ENCODE assay signal across 15 cellular contexts in the genomic region with DNA sequence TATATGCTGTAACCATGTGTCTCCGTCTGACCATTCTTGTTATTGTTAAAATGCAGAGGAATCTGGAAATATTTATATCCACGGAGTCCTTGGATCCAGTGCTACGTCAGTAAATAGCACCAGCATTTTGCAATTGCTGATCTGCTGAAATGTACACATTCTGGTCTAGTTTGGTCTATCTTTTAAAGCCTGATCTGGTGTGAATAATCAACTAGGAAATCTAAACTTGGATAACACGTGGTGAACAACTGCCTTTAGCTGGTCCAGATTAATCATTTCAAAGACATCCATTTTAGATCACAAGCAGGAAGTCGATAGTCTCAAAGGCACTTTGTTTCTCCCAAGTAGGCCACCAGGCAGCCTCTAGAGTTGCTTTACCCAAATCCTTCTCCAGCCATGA. TPM values are rescaled to one million over a fixed set of nuclear protein-coding genes. Genes with fewer than 3 reads are reported as not detected.
DNase-seq lines count a peak whose midpoint lies in the region; ATAC-seq, FAIRE-seq and TF ChIP-seq lines count a peak whose summit lies in the region.
"Had no signal": no experiment of that assay in that cellular context is flagged by ENCODE, and none has a peak within 500 bp of the region (broad histone marks: within the 10 kb centered on the region; RNA-seq: fewer than 3 reads in every experiment).

No MANE protein-coding gene starts in this region.

- intact Hi-C loops in K562 (cut with micrococcal nuclease), result no loop called here
- intact Hi-C loops in sigmoid colon (cut with DNase I), result no loop called here

- no TSS peak for BruUV-seq in K562 (replicated peaks; lab: Mats Ljungman, UMichigan)

- no peak for TF ChIP-seq RAD21 in K562 (CRISPR knock-in tag; conservative IDR thresholded peaks at IDR 0.05 in 1 of 2, IDR thresholded peaks at IDR 0.05 in 1 of 2)

- peak; percentile 20 for DNase-seq in AG08395 (ENCODE audit: low spot score)
- no peak for DNase-seq in K562 (ENCODE audit: extremely low read depth in 1 of 4, low spot score in 3 of 4)
- no peak for DNase-seq in sigmoid colon
- DNase-seq in osteocyte (ENCODE audit: extremely low spot score, unreplicated experiment), result no peak
- DNase-seq in central memory CD4-positive, alpha-beta T cell, result no peak
- DNase-seq in small intestine, result no peak
- no peak for DNase-seq in HK-2 (ENCODE audit: unreplicated experiment)
- DNase-seq: GM23248, NCI-H146, NCI-H345, SHP77 treated with DMSO at 0.1 percent for 48 hours had no signal

- H3K4me3 Mint-ChIP-seq in osteocyte (ENCODE audit: unreplicated experiment), result no peak overlapping the region

- no peaks in the 10 kb centered on the region for H3K4me1 Mint-ChIP-seq in osteocyte (ENCODE audit: unreplicated experiment)

- no peaks in the 10 kb centered on the region for H4K20me1 ChIP-seq in K562 (replicated peaks; ENCODE audit: control insufficient read depth, insufficient read depth, low read length)
- H4K20me1 ChIP-seq: BLaER1 treated with 17β-estradiol and CSF1 and Interleukin-3, amounts not matched to agents 10 nM and 100 nM had no signal

- TF ChIP-seq CTCF in K562 (IDR thresholded peaks at IDR 0.05 in 2 of 3, conservative IDR thresholded peaks at IDR 0.05 in 1 of 3; ENCODE audit: insufficient read depth in 2 of 3, low read depth in 1 of 3, low read length in 3 of 3) (no peak), gastroesophageal sphincter (IDR thresholded peaks at IDR 0.05) (no peak), sigmoid colon (IDR thresholded peaks at IDR 0.05) (no peak), osteocyte (IDR thresholded peaks at IDR 0.05) (no peak)

- no peak for ATAC-seq in K562
- ATAC-seq in gastroesophageal sphincter, result no peak

- POLR2A ChIA-PET in K562 (lab: Yijun Ruan, JAX), result no interaction called here

- H3K4me3 ChIP-seq in K562 (no peak overlapping the region), gastroesophageal sphincter (no peak overlapping the region), sigmoid colon (no peak overlapping the region), small intestine (ENCODE audit: low read depth in 1 of 2, low read length in 2 of 2) (no peak overlapping the region)
- H3K4me3 ChIP-seq: BLaER1 treated with 17β-estradiol and CSF1 and Interleukin-3, amounts not matched to agents 10 nM and 100 nM; GM23248 had no signal

- WGBS in K562 (ENCODE audit: insufficient coverage, low coverage, missing lambda C conversion rate), result 0% methylated on average over 5 of the region's 5 CpGs
- WGBS in gastroesophageal sphincter (ENCODE audit: low coverage in 1 of 2), 2 donors, result 64 to 80% methylated on average over 3 to 5 of the region's 5 CpGs
- WGBS in sigmoid colon, 2 donors, result 60 to 67% methylated on average over 5 of the region's 5 CpGs
- 55 to 69% (median 62%) methylated on average over 5 of the region's 5 CpGs for WGBS in small intestine, 3 donors

- no peaks in the 10 kb centered on the region for H3K27me3 Mint-ChIP-seq in osteocyte (ENCODE audit: unreplicated experiment)

- no peaks in the 10 kb centered on the region for H3K9me1 ChIP-seq in K562 (ENCODE audit: control insufficient read depth, insufficient read depth, low read length)

- no peak for TF ChIP-seq EP300 in K562 (IDR thresholded peaks at IDR 0.05; ENCODE audit: low read length)
- TF ChIP-seq EP300 in gastroesophageal sphincter (IDR thresholded peaks at IDR 0.05), result no peak
- no peak for TF ChIP-seq EP300 in sigmoid colon (IDR thresholded peaks at IDR 0.05)

- no peak overlapping the region for H3K4me2 ChIP-seq in K562 (ENCODE audit: insufficient read depth, low read length)
- H3K4me2 ChIP-seq: BLaER1 treated with 17β-estradiol and CSF1 and Interleukin-3, amounts not matched to agents 10 nM and 100 nM had no signal

- no peaks in the 10 kb centered on the region for H3K4me1 ChIP-seq in K562 (replicated peaks in 1 of 2; ENCODE audit: control insufficient read depth in 2 of 2, insufficient read depth in 2 of 2, low read length in 2 of 2)
- peaks cover 0 to 7% (median 0%) of the 10 kb centered on the region in 3 donors for H3K4me1 ChIP-seq in gastroesophageal sphincter
- peaks cover 0 to 34% (median 20%) of the 10 kb centered on the region in 4 donors for H3K4me1 ChIP-seq in sigmoid colon
- H3K4me1 ChIP-seq in small intestine (ENCODE audit: control insufficient read depth in 2 of 2, insufficient read depth in 1 of 2, low read depth in 1 of 2, low read length in 1 of 2), result no peaks in the 10 kb centered on the region
- H3K4me1 ChIP-seq: BLaER1 treated with 17β-estradiol and CSF1 and Interleukin-3, amounts not matched to agents 10 nM and 100 nM had no signal

- H3K36me3 ChIP-seq in K562 (ENCODE audit: control insufficient read depth, insufficient read depth, low read length) (no peaks in the 10 kb centered on the region), gastroesophageal sphincter (no peaks in the 10 kb centered on the region), sigmoid colon (no peaks in the 10 kb centered on the region), small intestine (ENCODE audit: control insufficient read depth in 2 of 2, insufficient read depth in 2 of 2, low read length in 2 of 2) (no peaks in the 10 kb centered on the region)
- H3K36me3 ChIP-seq: BLaER1 treated with 17β-estradiol and CSF1 and Interleukin-3, amounts not matched to agents 10 nM and 100 nM had no signal

- H3K79me2 ChIP-seq in K562 (ENCODE audit: control insufficient read depth, insufficient read depth, low read length), result no peaks in the 10 kb centered on the region

- H3K27me3 ChIP-seq in K562 (ENCODE audit: control insufficient read depth in 2 of 2, insufficient read depth in 2 of 2, low read length in 2 of 2), result peaks cover 16 to 37% of the 10 kb centered on the region in 2 experiments; a peak in 4 of 5 replicates
- no peaks in the 10 kb centered on the region for H3K27me3 ChIP-seq in gastroesophageal sphincter
- H3K27me3 ChIP-seq in sigmoid colon, result no peaks in the 10 kb centered on the region
- H3K27me3 ChIP-seq in small intestine (ENCODE audit: control insufficient read depth in 2 of 2, insufficient read depth in 2 of 2, low read length in 2 of 2), result peaks cover 0 to 4% of the 10 kb centered on the region in 2 donors
- H3K27me3 ChIP-seq: BLaER1 treated with 17β-estradiol and CSF1 and Interleukin-3, amounts not matched to agents 10 nM and 100 nM had no signal

- in situ Hi-C loops in K562 (cut with MboI), result no loop called here

- no peak overlapping the region for H2AFZ ChIP-seq in K562 (ENCODE audit: low read depth, low read length)
- H2AFZ ChIP-seq: GM23248 had no signal

- peak; percentile 23 for FAIRE-seq in K562 (lab: Jason Lieb, UNC)
- FAIRE-seq in small intestine (lab: Jason Lieb, UNC), result no peak
- FAIRE-seq: HTR-8/SVneo had no signal

- H3K27ac Mint-ChIP-seq in osteocyte (ENCODE audit: unreplicated experiment), result no peak overlapping the region

- H3K27ac ChIP-seq in K562 (ENCODE audit: extremely low read depth, low read depth, low read length), result no peak overlapping the region
- peak overlapping the region in 3 of 4 donors; percentile 22 to 60 (median 51) for H3K27ac ChIP-seq in gastroesophageal sphincter
- peak overlapping the region; percentile 27 to 81 (median 72) for H3K27ac ChIP-seq in sigmoid colon
- H3K27ac ChIP-seq in small intestine (ENCODE audit: low read depth in 1 of 2, low read length in 1 of 2), result peak overlapping the region in 1 of 2 donors; percentile 84
- H3K27ac ChIP-seq: 22Rv1; BLaER1 treated with 17β-estradiol and CSF1 and Interleukin-3, amounts not matched to agents 10 nM and 100 nM; GM23248 had no signal

- no peak for TF ChIP-seq POLR2A in K562 (conservative IDR thresholded peaks at IDR 0.05)
- no peak for TF ChIP-seq POLR2A in gastroesophageal sphincter (IDR thresholded peaks at IDR 0.05)
- TF ChIP-seq POLR2A in sigmoid colon (IDR thresholded peaks at IDR 0.05), result no peak

- peaks cover 8% of the 10 kb centered on the region for H3K9me3 Mint-ChIP-seq in osteocyte (ENCODE audit: unreplicated experiment)

- H3K9me3 ChIP-seq in K562 (replicated peaks; ENCODE audit: control insufficient read depth, insufficient read depth, low read depth, low read length) (no peaks in the 10 kb centered on the region), gastroesophageal sphincter (no peaks in the 10 kb centered on the region), sigmoid colon (no peaks in the 10 kb centered on the region), small intestine (ENCODE audit: control insufficient read depth, low read depth) (no peaks in the 10 kb centered on the region)

- CTCF ChIA-PET in K562 (lab: Yijun Ruan, JAX; ENCODE audit: low intra/inter-chr PET ratio), result interaction anchor here (0.6 kb wide), 1 partner anchor 1626 kb away, joined by 6 read pairs; no protein-coding TSS in a partner anchor

- no peak overlapping the region for H3K9ac ChIP-seq in K562 (ENCODE audit: insufficient read depth in 1 of 2, low read depth in 2 of 2, low read length in 2 of 2)
- H3K9ac ChIP-seq: BLaER1 treated with 17β-estradiol and CSF1 and Interleukin-3, amounts not matched to agents 10 nM and 100 nM; GM23248 had no signal

- H3K36me3 Mint-ChIP-seq in osteocyte (ENCODE audit: unreplicated experiment), result no peaks in the 10 kb centered on the region

TF ChIP-seq in K562, 482 proteins besides CTCF, POLR2A, EP300 and RAD21 (continues in another document):
- TF ChIP-seq SMAD2 (IDR thresholded peaks at IDR 0.05; ENCODE audit: low read depth, low read length), result no peak
- TF ChIP-seq ZNF121 (CRISPR knock-in tag; conservative IDR thresholded peaks at IDR 0.05), result no peak
- no peak for TF ChIP-seq NONO (IDR thresholded peaks at IDR 0.05; ENCODE audit: low read depth in 2 of 2, low read length in 1 of 2)

RNA-seq across cellular contexts. Expression of gene PDPN, which starts 32.6 kb away (rescaled TPM):
- total RNA-seq in K562 (2011; cell fraction: chromatin; rRNA removed; ENCODE audit: low replicate concordance), result not detected in 2 replicates
- total RNA-seq in K562 (2011; cell fraction: nucleolus; rRNA removed), result not detected in 2 replicates
- not detected in 2 replicates for total RNA-seq in K562 (2011; cell fraction: nucleoplasm; rRNA removed)
- not detected in 2 replicates for total RNA-seq in K562 (2014; rRNA removed)
- total RNA-seq in K562 (2014; rRNA removed; fragmentation: Illumina TruSeq; extraction: Trizol), result not detected in 2 replicates
- not detected in 2 replicates for total RNA-seq in K562 (2015; rRNA removed; fragmentation: Illumina TruSeq; extraction: Trizol)
- 0.11 and 0.25 TPM in 2 replicates for total RNA-seq in K562 (2021)
- polyA plus RNA-seq in K562 (2011; rRNA removed), result not detected in 2 replicates
- not detected in 2 replicates for polyA plus RNA-seq in K562 (2011; cell fraction: cytosol; rRNA removed)
- not detected in 2 replicates for polyA plus RNA-seq in K562 (2011; cell fraction: nucleus; rRNA removed)
- 0.09 TPM in 1 of 2 replicates, not detected in the other for polyA plus RNA-seq in K562 (2012)
- polyA plus RNA-seq in K562 (2014; fragmentation: Illumina TruSeq; extraction: Trizol), result not detected in 2 replicates
- not detected for polyA plus RNA-seq in K562 (2014; fragmentation: Nextera tagmentation; extraction: Ambion mirVana)
- polyA plus RNA-seq in K562 (2014; rRNA removed), result not detected in 2 replicates
- not detected in 2 replicates for polyA minus RNA-seq in K562 (2011; rRNA and poly(A)+ RNA removed)
- polyA minus RNA-seq in K562 (2011; cell fraction: cytosol; rRNA and poly(A)+ RNA removed), result not detected in 2 replicates
- not detected in 2 replicates for polyA minus RNA-seq in K562 (2011; cell fraction: nucleus; rRNA and poly(A)+ RNA removed)
- total RNA-seq in gastroesophageal sphincter, result 10 to 100 TPM; 10.9 to 31.6 (median 17.3) TPM
- 10 to 100 TPM in 3 of 4 donors, 1 to 10 TPM in 1; 5.6 to 14.7 (median 13.5) TPM for total RNA-seq in sigmoid colon
- polyA plus RNA-seq in sigmoid colon, result 1 to 10 TPM; 2.1 to 9.9 (median 7.8) TPM
- total RNA-seq in osteocyte, result not detected in 2 replicates
- polyA plus RNA-seq in small intestine, result 10 to 100 TPM in 1 of 3 donors, 1 to 10 TPM in 1, under 1 TPM in 1; 0.89 to 18.7 (median 2.2) TPM
